Comparison of ENCODE assay signal across 25 cellular contexts in genomic region chr9:5848372-5848882, GRCh38. TPM values are rescaled to one million over a fixed set of nuclear protein-coding genes. Genes with fewer than 3 reads are reported as not detected.
DNase-seq lines count a peak whose midpoint lies in the region; ATAC-seq, FAIRE-seq and TF ChIP-seq lines count a peak whose summit lies in the region.
"Had no signal": no experiment of that assay in that cellular context is flagged by ENCODE, and none has a peak within 500 bp of the region (broad histone marks: within the 10 kb centered on the region; RNA-seq: fewer than 3 reads in every experiment).

No MANE protein-coding gene starts in this region.

- H3K4me3 ChIP-seq in A673 (ENCODE audit: low read depth, low read length, poor library complexity, severe bottlenecking) (no peak overlapping the region), suprapubic skin (no peak overlapping the region)
- H3K4me3 ChIP-seq: GM23338, MG63, SK-N-MC had no signal

- DNase-seq in islet precursor cell (no peak), A673 (ENCODE audit: low spot score) (no peak), suprapubic skin (ENCODE audit: low spot score in 2 of 2) (no peak), GM12891 (ENCODE audit: insufficient read length, low spot score) (no peak)
- DNase-seq: DND-41, HCEC 1CT, Karpas-422, MG63, NCI-H1048, NCI-H1436, NCI-H1930, NCI-H226, NCI-H524, SHP77, T-cell had no signal

- CTCF ChIA-PET in A673 (lab: Charles Lee): no interaction called here

- H3K4me3 Mint-ChIP-seq in nephron: no peak overlapping the region
- H3K4me3 Mint-ChIP-seq: GM23338, T-cell had no signal

- no peaks in the 10 kb centered on the region for H3K36me3 ChIP-seq in A673 (ENCODE audit: insufficient read depth, low read length, poor library complexity, severe bottlenecking)
- H3K36me3 ChIP-seq in suprapubic skin: no peaks in the 10 kb centered on the region
- H3K36me3 ChIP-seq: MG63 had no signal

- 92% methylated on average over 3 of the region's 3 CpGs for WGBS in suprapubic skin

- TF ChIP-seq POLR2A in suprapubic skin (IDR thresholded peaks at IDR 0.05) (no peak), GM12891 (IDR thresholded peaks at IDR 0.05; ENCODE audit: low read depth, low read length) (no peak)

- ATAC-seq in GM18873 (IDR thresholded peaks at IDR 0.05; ENCODE audit: low FRiP score, unreplicated experiment) (peak; percentile 35), GM19452 (IDR thresholded peaks at IDR 0.05; ENCODE audit: unreplicated experiment) (peak; percentile 44), HG03571 (IDR thresholded peaks at IDR 0.05; ENCODE audit: unreplicated experiment) (peak; percentile 32)
- ATAC-seq: GM23338, T-cell had no signal

- H3K27ac Mint-ChIP-seq in nephron: peak overlapping the region in 2 of 3 experiments; percentile 2 to 69
- H3K27ac Mint-ChIP-seq: GM23338, IgD-negative memory B cell had no signal

- intact Hi-C loops in A673 (cut with micrococcal nuclease; ENCODE audit: unreplicated experiment): no loop called here

- no peaks in the 10 kb centered on the region for H3K27me3 Mint-ChIP-seq in nephron (ENCODE audit: low read depth)
- H3K27me3 Mint-ChIP-seq: IgD-negative memory B cell, T-cell had no signal

- H3K9me3 ChIP-seq in A673 (ENCODE audit: low read depth, low read length, poor library complexity, severe bottlenecking) (no peaks in the 10 kb centered on the region), suprapubic skin (no peaks in the 10 kb centered on the region)
- H3K9me3 ChIP-seq: MG63 had no signal

- no peak for TF ChIP-seq EP300 in suprapubic skin (IDR thresholded peaks at IDR 0.05)

- no peaks in the 10 kb centered on the region for H3K9me3 Mint-ChIP-seq in nephron
- H3K9me3 Mint-ChIP-seq: GM23338, IgD-negative memory B cell, T-cell had no signal

- H3K27me3 ChIP-seq in A673 (replicated peaks; ENCODE audit: insufficient read depth, low read depth, low read length, poor library complexity) (no peaks in the 10 kb centered on the region), suprapubic skin (no peaks in the 10 kb centered on the region)
- H3K27me3 ChIP-seq: MG63 had no signal

- H3K4me1 ChIP-seq in A673 (ENCODE audit: insufficient read depth, low read length, poor library complexity, severe bottlenecking) (peaks cover 9% of the 10 kb centered on the region), suprapubic skin (peaks cover 13% of the 10 kb centered on the region)

- FAIRE-seq in GM12891 (lab: Jason Lieb, UNC): no peak
- FAIRE-seq: G401.6 had no signal

- BruUV-seq in A673 (replicated peaks; lab: Mats Ljungman, UMichigan): no TSS peak

- H3K36me3 Mint-ChIP-seq in nephron (ENCODE audit: low read depth): no peaks in the 10 kb centered on the region
- H3K36me3 Mint-ChIP-seq: T-cell had no signal

- no peak for TF ChIP-seq CTCF in nephron (IDR thresholded peaks at IDR 0.05; ENCODE audit: unreplicated experiment in 3 of 3)
- TF ChIP-seq CTCF in A673 (conservative IDR thresholded peaks at IDR 0.05; ENCODE audit: low read depth, low read length): no peak
- TF ChIP-seq CTCF in suprapubic skin (IDR thresholded peaks at IDR 0.05): no peak

- POLR2A ChIA-PET in A673 (lab: Charles Lee; ENCODE audit: low non-redundant PET): no interaction called here

- H3K4me1 Mint-ChIP-seq in nephron: peaks cover 30% of the 10 kb centered on the region

- H3K27ac ChIP-seq in A673 (ENCODE audit: low read depth, low read length, poor library complexity, severe bottlenecking): no peak overlapping the region
- no peak overlapping the region for H3K27ac ChIP-seq in suprapubic skin
- H3K27ac ChIP-seq: C4-2B, SK-N-MC had no signal

TF ChIP-seq in GM12891, 5 proteins besides CTCF, POLR2A, EP300 and RAD21:
- TF ChIP-seq PAX5 (IDR thresholded peaks at IDR 0.05; ENCODE audit: insufficient read depth, low read length, severe bottlenecking): no peak
- no peak for TF ChIP-seq TAF1 (IDR thresholded peaks at IDR 0.05; ENCODE audit: low read depth, low read length)
- TF ChIP-seq POU2F2 (IDR thresholded peaks at IDR 0.05; ENCODE audit: low read depth, low read length): no peak
- no peak for TF ChIP-seq SPI1 (IDR thresholded peaks at IDR 0.05; ENCODE audit: low read depth, low read length)
- TF ChIP-seq POLR2AphosphoS5 (IDR thresholded peaks at IDR 0.05; ENCODE audit: low read depth, low read length): no peak

RNA-seq across cellular contexts. Expression of gene ERMP1, which starts 15.5 kb away (rescaled TPM):
- total RNA-seq in A673 (2021) (11.1 and 11.5 TPM in 2 replicates), suprapubic skin (10 to 100 TPM; 21.4 to 24.4 (median 22.7) TPM)
- polyA plus RNA-seq in GM12891 (2012; ENCODE audit: low read depth, missing spikeins): 8.1 TPM

RNA-seq across cellular contexts. Expression of gene MLANA, which starts 42.3 kb away (rescaled TPM):
- not detected in 2 replicates for total RNA-seq in A673 (2021)
- 10 to 100 TPM; 20.0 to 47.4 (median 37.6) TPM for total RNA-seq in suprapubic skin
- polyA plus RNA-seq in GM12891 (2012; ENCODE audit: low read depth, missing spikeins): 0.15 TPM
- total RNA-seq: GM23338, RPMI7951, T-cell had no signal
- polyA plus RNA-seq: GM23338, IgD-negative memory B cell had no signal

Comparison
In these comparisons a context has a peak if more than half of its experiments do, and no peak if none do; other contexts are left out.
1. RNA of gene MLANA, which starts 42.3 kb away (total RNA-seq): 20.0 to 47.4 TPM in suprapubic skin; not detected in A673; every median in the first group is over 10 times any median in the second.
2. Peak in every context shown above with its lines, with median percentiles within 50 percentile points of each other: ATAC-seq.